13 cellular contexts compared by ENCODE assay signal in the genomic region with DNA sequence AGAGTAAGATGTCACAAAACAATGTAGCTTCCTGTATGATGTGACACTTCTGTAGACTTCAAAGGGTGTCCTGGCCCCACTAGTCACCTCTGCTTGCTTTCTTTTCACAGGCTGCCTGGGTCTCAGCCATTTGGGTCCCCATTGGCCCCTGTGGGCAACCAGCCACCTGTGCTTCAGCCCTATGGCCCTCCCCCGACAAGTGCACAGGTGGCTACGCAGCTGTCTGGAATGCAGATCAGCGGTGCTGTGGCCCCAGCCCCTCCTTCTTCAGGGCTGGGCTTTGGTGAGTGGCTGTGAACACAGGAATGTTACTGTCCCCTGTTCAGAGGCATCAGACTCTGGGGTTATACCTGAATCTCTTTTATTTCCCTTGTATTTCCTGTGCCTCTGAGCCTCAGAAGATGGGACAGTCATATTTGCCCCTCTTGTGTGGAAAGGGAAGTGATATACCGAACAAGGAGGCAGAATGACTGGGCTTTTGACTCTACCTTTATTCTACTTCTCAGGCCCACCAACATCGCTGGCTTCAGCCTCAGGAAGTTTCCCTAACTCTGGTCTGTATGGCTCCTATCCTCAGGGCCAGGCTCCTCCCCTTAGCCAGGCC. TPM values are rescaled to one million over a fixed set of nuclear protein-coding genes. Genes with fewer than 3 reads are reported as not detected.
DNase-seq lines count a peak whose midpoint lies in the region; ATAC-seq and TF ChIP-seq lines count a peak whose summit lies in the region.
"Had no signal": no experiment of that assay in that cellular context is flagged by ENCODE, and none has a peak within 500 bp of the region (broad histone marks: within the 10 kb centered on the region; RNA-seq: fewer than 3 reads in every experiment).

No MANE protein-coding gene starts in this region.

- H3K4me3 ChIP-seq in effector memory CD4-positive, alpha-beta T cell (ENCODE audit: insufficient read depth, low read depth, low read length, poor library complexity, severe bottlenecking): no peak overlapping the region
- peak overlapping the region; percentile 10 for H3K4me3 ChIP-seq in upper lobe of right lung
- no peak overlapping the region for H3K4me3 ChIP-seq in gastroesophageal sphincter
- H3K4me3 ChIP-seq: ovary had no signal

- TF ChIP-seq POLR2A in gastroesophageal sphincter (IDR thresholded peaks at IDR 0.05): no peak

- ATAC-seq in upper lobe of right lung: peak; percentile 96
- ATAC-seq in gastroesophageal sphincter: no peak

- intact Hi-C loops in upper lobe of right lung (cut with DNase I): no loop called here

- H3K9me3 ChIP-seq in effector memory CD4-positive, alpha-beta T cell (ENCODE audit: control insufficient read depth, low read length): no peaks in the 10 kb centered on the region
- H3K9me3 ChIP-seq in upper lobe of right lung: no peaks in the 10 kb centered on the region
- H3K9me3 ChIP-seq in gastroesophageal sphincter: no peaks in the 10 kb centered on the region
- H3K9me3 ChIP-seq: ovary had no signal

- no peak for TF ChIP-seq EP300 in gastroesophageal sphincter (IDR thresholded peaks at IDR 0.05)

- H3K4me1 ChIP-seq in effector memory CD4-positive, alpha-beta T cell (ENCODE audit: control insufficient read depth, insufficient read depth, low read length, poor library complexity, severe bottlenecking): peaks cover 15% of the 10 kb centered on the region
- H3K4me1 ChIP-seq in upper lobe of right lung (peaks cover 6% of the 10 kb centered on the region), gastroesophageal sphincter (peaks cover 0 to 7% (median 0%) of the 10 kb centered on the region in 3 donors)

- no peak for TF ChIP-seq CTCF in upper lobe of right lung (IDR thresholded peaks at IDR 0.05)
- TF ChIP-seq CTCF in gastroesophageal sphincter (IDR thresholded peaks at IDR 0.05): no peak

- WGBS in gastroesophageal sphincter (ENCODE audit: low coverage in 1 of 2), 2 donors: 67 to 80% methylated on average over 1 to 5 of the region's 5 CpGs

- H3K27ac ChIP-seq in effector memory CD4-positive, alpha-beta T cell (ENCODE audit: insufficient read depth, low read length, poor library complexity, severe bottlenecking): peak overlapping the region; percentile 9
- H3K27ac ChIP-seq in upper lobe of right lung (peak overlapping the region; percentile 49), gastroesophageal sphincter (no peak overlapping the region)
- H3K27ac ChIP-seq: ovary had no signal

- peak; percentile 8 for DNase-seq in stimulated activated CD4-positive, alpha-beta T cell treated with anti-CD3 and anti-CD28 coated beads, Interleukin-2, amount 100 ng/mL, for 4 hours (ENCODE audit: low read depth)
- no peak for DNase-seq in stimulated activated CD4-positive, alpha-beta T cell treated with anti-CD3 and anti-CD28 coated beads, Interleukin-2, amount 100 ng/mL, for 48 hours
- DNase-seq in T-helper 1 cell: peak; percentile 52 to 72 (median 60)
- peak; percentile 52 to 72 (median 72) for DNase-seq in effector memory CD4-positive, alpha-beta T cell
- peak; percentile 87 for DNase-seq in upper lobe of right lung
- DNase-seq in SIG-M5 treated with dmso at 0.1 percent for 504 hours (lab: John Stamatoyannopoulos, UW; ENCODE audit: unreplicated experiment): no peak
- DNase-seq in ACHN: no peak
- DNase-seq: anterior cingulate cortex, C1 segment of cervical spinal cord, glutamatergic neuron, ovary, SHP77 treated with DMSO at 0.1 percent for 48 hours had no signal

- peaks cover 61% of the 10 kb centered on the region for H3K36me3 ChIP-seq in effector memory CD4-positive, alpha-beta T cell (ENCODE audit: control insufficient read depth, insufficient read depth, low read length)
- H3K36me3 ChIP-seq in upper lobe of right lung (peaks cover 80% of the 10 kb centered on the region), gastroesophageal sphincter (peaks cover 3 to 92% of the 10 kb centered on the region in 2 donors)
- H3K36me3 ChIP-seq: ovary had no signal

- in situ Hi-C loops in ACHN (cut with HindIII; ENCODE audit: low pct_ligation_motif_present, low pct_unique_long_range_greater_than_20kb, low sequenced_read_pairs): no loop called here

- H3K27me3 ChIP-seq in effector memory CD4-positive, alpha-beta T cell (replicated peaks; ENCODE audit: control insufficient read depth, insufficient read depth, low read length, poor library complexity, severe bottlenecking): no peaks in the 10 kb centered on the region
- H3K27me3 ChIP-seq in upper lobe of right lung (no peaks in the 10 kb centered on the region), gastroesophageal sphincter (no peaks in the 10 kb centered on the region)
- H3K27me3 ChIP-seq: ovary had no signal

RNA-seq across cellular contexts. Expression of a gene that starts 15.4 kb away (rescaled TPM):
- total RNA-seq in upper lobe of right lung (71.0 TPM), gastroesophageal sphincter (10 to 100 TPM; 47.5 to 65.1 (median 49.6) TPM)

RNA-seq across cellular contexts. Expression of a gene that starts 22.2 kb away (rescaled TPM):
- total RNA-seq in upper lobe of right lung (19.4 TPM), gastroesophageal sphincter (10 to 100 TPM; 19.9 to 29.5 (median 21.4) TPM)

RNA-seq across cellular contexts. Expression of a gene that starts 25.8 kb away (rescaled TPM):
- total RNA-seq in upper lobe of right lung (117 TPM), gastroesophageal sphincter (100 to 1,000 TPM in 2 of 4 donors, 10 to 100 TPM in 2; 48.4 to 121 (median 101) TPM)

RNA-seq across cellular contexts. Expression of a gene that starts 51.8 kb away (rescaled TPM):
- total RNA-seq in upper lobe of right lung (35.0 TPM), gastroesophageal sphincter (10 to 100 TPM; 17.9 to 53.9 (median 25.7) TPM)

Comparison
In these comparisons a context has a peak if more than half of its experiments do, and no peak if none do; other contexts are left out.
1. DNase-seq: peak in stimulated activated CD4-positive, alpha-beta T cell treated with anti-CD3 and anti-CD28 coated beads, Interleukin-2, amount 100 ng/mL, for 4 hours (single experiment), T-helper 1 cell (5 of 5), effector memory CD4-positive, alpha-beta T cell (3 of 3) and upper lobe of right lung (single experiment); none in stimulated activated CD4-positive, alpha-beta T cell treated with anti-CD3 and anti-CD28 coated beads, Interleukin-2, amount 100 ng/mL, for 48 hours (0 of 2), SIG-M5 treated with dmso at 0.1 percent for 504 hours (single experiment) and ACHN (single experiment).
2. H3K27ac ChIP-seq: peak in effector memory CD4-positive, alpha-beta T cell (single experiment) and upper lobe of right lung (single experiment); none in gastroesophageal sphincter (0 of 4).